Comparison of ENCODE assay signal across 7 cellular contexts in genomic region chr11:46918778-46919513, GRCh38. TPM values are rescaled to one million over a fixed set of nuclear protein-coding genes. Genes with fewer than 3 reads are reported as not detected.
DNase-seq lines count a peak whose midpoint lies in the region; ATAC-seq and TF ChIP-seq lines count a peak whose summit lies in the region.

No MANE protein-coding gene starts in this region.

- H3K9me3 ChIP-seq in H9 (ENCODE audit: control insufficient read depth, low read depth, low read length): no peaks in the 10 kb centered on the region
- H3K9me3 ChIP-seq in T-helper 17 cell (ENCODE audit: control insufficient read depth, low read length, poor library complexity, severe bottlenecking): no peaks in the 10 kb centered on the region
- H3K9me3 ChIP-seq in gastroesophageal sphincter: no peaks in the 10 kb centered on the region
- no peaks in the 10 kb centered on the region for H3K9me3 ChIP-seq in spleen

- H3K4me3 Mint-ChIP-seq in H9: peak overlapping the region; percentile 75 to 91
- H3K4me3 Mint-ChIP-seq in T-helper 17 cell: peak overlapping the region; percentile 87

- peaks cover 17% of the 10 kb centered on the region for H3K23me2 ChIP-seq in H9 (ENCODE audit: insufficient read length, low read depth, low read length, poor library complexity, severe bottlenecking)

- H3K56ac ChIP-seq in H9 (ENCODE audit: insufficient read length, low read depth, low read length): no peak overlapping the region

- H3K4me3 ChIP-seq in gastroesophageal sphincter: peak overlapping the region; percentile 56 to 66
- H3K4me3 ChIP-seq in spleen: peak overlapping the region in 7 of 8 donors; percentile 5 to 84 (median 62)

- no peak overlapping the region for H2BK12ac ChIP-seq in H9 (ENCODE audit: insufficient read length, low read depth, low read length)

- no peak overlapping the region for H2BK120ac ChIP-seq in H9 (ENCODE audit: low read depth, low read length, poor library complexity, severe bottlenecking)

- H3T11ph ChIP-seq in H9 (ENCODE audit: low read length): no peak overlapping the region

- WGBS in H9 (ENCODE audit: extremely low coverage, insufficient read length, low lambda C conversion rate): no CpG with 5 or more reads among the region's 17 CpGs
- 21 to 31% methylated on average over 12 to 16 of the region's 17 CpGs for WGBS in gastroesophageal sphincter (ENCODE audit: low coverage in 1 of 2), 2 donors
- whole genome bisulfite sequencing in spleen, 5 donors: 17 to 25% (median 20%) methylated on average over 16 to 17 of the region's 17 CpGs

- no peak overlapping the region for H4K8ac ChIP-seq in H9 (replicated peaks; ENCODE audit: insufficient read length, low read depth, low read length)

- no peaks in the 10 kb centered on the region for H3K36me3 ChIP-seq in gastroesophageal sphincter
- H3K36me3 ChIP-seq in spleen: no peaks in the 10 kb centered on the region

- peaks cover 5% of the 10 kb centered on the region; the same call in 1 of the 2 replicates for H3K4me1 ChIP-seq in H9 (ENCODE audit: insufficient read depth, low read length)
- peaks cover 0 to 63% (median 18%) of the 10 kb centered on the region in 3 donors for H3K4me1 ChIP-seq in gastroesophageal sphincter
- peaks cover 10 to 60% (median 46%) of the 10 kb centered on the region in 6 donors for H3K4me1 ChIP-seq in spleen

- H3K14ac ChIP-seq in H9 (ENCODE audit: insufficient read depth, low read length): no peak overlapping the region

- DNase-seq in H9 (peak; percentile 57), T-helper 17 cell (no peak), spleen (no peak), COR-L47 (lab: John Stamatoyannopoulos, UW) (no peak), NCI-H2196 treated with DMSO at 0.1 percent for 48 hours (lab: John Stamatoyannopoulos, UW; ENCODE audit: unreplicated experiment) (no peak)

- ATAC-seq in T-helper 17 cell (no peak), gastroesophageal sphincter (no peak), GM21737 (IDR thresholded peaks at IDR 0.05; ENCODE audit: unreplicated experiment) (no peak)

- no peaks in the 10 kb centered on the region for H4K20me1 ChIP-seq in H9 (ENCODE audit: control insufficient read depth, insufficient read depth, insufficient read length)

- H4K91ac ChIP-seq in H9 (ENCODE audit: insufficient read length, low read depth, low read length): no peak overlapping the region

- H3K4ac ChIP-seq in H9 (ENCODE audit: low read depth, low read length): no peak overlapping the region

- TF ChIP-seq CTCF in H9 (conservative IDR thresholded peaks at IDR 0.05): no peak
- TF ChIP-seq CTCF in gastroesophageal sphincter (IDR thresholded peaks at IDR 0.05): no peak
- TF ChIP-seq CTCF in spleen (IDR thresholded peaks at IDR 0.05 in 8 of 11, conservative IDR thresholded peaks at IDR 0.05 in 3 of 11): no peak

- H4K5ac ChIP-seq in H9 (ENCODE audit: insufficient read length, low read depth, low read length): no peak overlapping the region

- intact Hi-C loops in spleen (cut with DNase I; ENCODE audit: low total_unique reads): no loop called here

- H3K23ac ChIP-seq in H9 (ENCODE audit: insufficient read length, low read depth, low read length): no peak overlapping the region

- H3K18ac ChIP-seq in H9 (ENCODE audit: insufficient read length, low read depth, low read length): no peak overlapping the region

- TF ChIP-seq POLR2A in gastroesophageal sphincter (IDR thresholded peaks at IDR 0.05) (no peak), spleen (IDR thresholded peaks at IDR 0.05) (no peak)

- H2BK5ac ChIP-seq in H9 (ENCODE audit: insufficient read length, low read length): no peak overlapping the region

- TF ChIP-seq EP300 in gastroesophageal sphincter (IDR thresholded peaks at IDR 0.05): no peak

- H3K27me3 ChIP-seq in H9 (ENCODE audit: insufficient read depth, low read length) (no peaks in the 10 kb centered on the region; the same call in 1 of the 2 replicates), gastroesophageal sphincter (peaks cover 35% of the 10 kb centered on the region), spleen (replicated peaks in 1 of 7) (peaks cover 0 to 59% (median 35%) of the 10 kb centered on the region in 7 donors)

- no peaks in the 10 kb centered on the region for H3K79me1 ChIP-seq in H9 (ENCODE audit: insufficient read depth, low read depth, low read length, poor library complexity, severe bottlenecking)

- peaks cover 3% of the 10 kb centered on the region; the same call in 1 of the 2 replicates for H3K79me2 ChIP-seq in H9 (ENCODE audit: insufficient read depth, low read length)

- H3K36me3 Mint-ChIP-seq in H9 (ENCODE audit: insufficient read depth in 1 of 3, low read depth in 3 of 3): peaks cover 2 to 4% (median 4%) of the 10 kb centered on the region in 3 experiments; a peak in 4 of 7 replicates
- peaks cover 5% of the 10 kb centered on the region for H3K36me3 Mint-ChIP-seq in T-helper 17 cell (ENCODE audit: low read depth)

- H2AK5ac ChIP-seq in H9 (ENCODE audit: insufficient read length, low read length): no peak overlapping the region

- H3K27ac Mint-ChIP-seq in H9 (peak overlapping the region in 2 of 3 experiments; percentile 54 to 73; a peak in 3 of 7 replicates), T-helper 17 cell (peak overlapping the region; percentile 75)

- peak overlapping the region; percentile 57 for H3K4me2 ChIP-seq in H9 (ENCODE audit: insufficient read depth, insufficient read length, low read length)

- no peak overlapping the region for H3K9ac ChIP-seq in H9 (ENCODE audit: extremely low read depth, insufficient read length, low read length)

- no peak overlapping the region for H3K27ac ChIP-seq in H9 (ENCODE audit: insufficient read length, low read depth, low read length)
- H3K27ac ChIP-seq in gastroesophageal sphincter: peak overlapping the region in 3 of 4 donors; percentile 25 to 78 (median 41)
- peak overlapping the region in 5 of 8 donors; percentile 32 to 77 (median 49) for H3K27ac ChIP-seq in spleen

- no peak overlapping the region for H2BK15ac ChIP-seq in H9 (ENCODE audit: low read depth, low read length)

- H2AFZ ChIP-seq in H9 (ENCODE audit: low read length): no peak overlapping the region

- H3K9me3 Mint-ChIP-seq in H9: no peaks in the 10 kb centered on the region; a peak in 1 of 5 replicates

- H2BK20ac ChIP-seq in H9 (ENCODE audit: low read depth, low read length, poor library complexity, severe bottlenecking): no peak overlapping the region

- H3K4me1 Mint-ChIP-seq in H9 (peaks cover 44 to 47% of the 10 kb centered on the region in 2 experiments), T-helper 17 cell (peaks cover 21% of the 10 kb centered on the region)

- H3K27me3 Mint-ChIP-seq in H9 (ENCODE audit: low read depth): peaks cover 42% of the 10 kb centered on the region
- peaks cover 53% of the 10 kb centered on the region for H3K27me3 Mint-ChIP-seq in T-helper 17 cell

RNA-seq across cellular contexts. Expression of gene LRP4, which starts 0.6 kb away (rescaled TPM):
- total RNA-seq in H9 (2021): 11.3 and 11.6 TPM in 2 replicates
- total RNA-seq in T-helper 17 cell: not detected
- total RNA-seq in gastroesophageal sphincter: 1 to 10 TPM; 2.6 to 9.8 (median 6.7) TPM
- total RNA-seq in spleen: 10 to 100 TPM; 13.2 to 30.7 (median 23.9) TPM
- 1 to 10 TPM in 2 of 3 donors, under 1 TPM in 1; 0.88 to 7.0 (median 3.6) TPM for polyA plus RNA-seq in spleen

RNA-seq across cellular contexts. Expression of gene CSTPP1, which starts 17.6 kb away (rescaled TPM):
- 19.6 and 21.2 TPM in 2 replicates for total RNA-seq in H9 (2021)
- 10 to 100 TPM; 12.2 to 13.8 TPM for total RNA-seq in T-helper 17 cell
- total RNA-seq in gastroesophageal sphincter: 10 to 100 TPM; 19.1 to 27.0 (median 21.8) TPM
- 10 to 100 TPM; 10.9 to 23.0 (median 16.2) TPM for total RNA-seq in spleen
- 10 to 100 TPM in 1 of 3 donors, 1 to 10 TPM in 2; 8.6 to 10.8 (median 9.8) TPM for polyA plus RNA-seq in spleen
